In genomic region chr7:11343818-11344413, GRCh38 we compare ENCODE assay signal across 8 cellular contexts.
A peak's percentile ranks its signal among the peaks of the same experiment; 100 is the strongest.
DNase-seq lines count a peak whose midpoint lies in the region; ATAC-seq and TF ChIP-seq lines count a peak whose summit lies in the region.

No MANE protein-coding gene starts in this region.

- peaks cover 8% of the 10 kb centered on the region; the same call in 1 of the 2 replicates for H3K27me3 ChIP-seq in HAP-1 (ENCODE audit: low read depth)

- DNase-seq in Daoy (ENCODE audit: low read depth), result peak; percentile 12
- peak; percentile 22 to 36 for DNase-seq in HAP-1 (ENCODE audit: low spot score in 2 of 2)
- peak; percentile 9 for DNase-seq in NCI-H226
- DNase-seq in astrocyte of the spinal cord (ENCODE audit: low read depth, low spot score), result peak; percentile 55
- peak; percentile 62 for DNase-seq in left kidney (ENCODE audit: low read depth, low spot score)
- DNase-seq in posterior vena cava (ENCODE audit: low spot score), result no peak

- no peak overlapping the region for H3K4me3 ChIP-seq in HAP-1
- H3K4me3 ChIP-seq in astrocyte of the spinal cord (ENCODE audit: low read depth, low read length), result no peak overlapping the region

- in situ Hi-C loops in HAP-1 (cut with MboI; ENCODE audit: low sequenced_read_pairs) (no loop called here), astrocyte of the spinal cord (cut with HindIII; ENCODE audit: low sequenced_read_pairs) (no loop called here)

- peak; percentile 55 for TF ChIP-seq CTCF in astrocyte of the spinal cord (IDR thresholded peaks at IDR 0.05; ENCODE audit: low read depth, low read length)

- no peaks in the 10 kb centered on the region for H3K36me3 ChIP-seq in HAP-1 (replicated peaks)

- ATAC-seq in HG03196 (IDR thresholded peaks at IDR 0.05; ENCODE audit: unreplicated experiment) (no peak), GM18873 (IDR thresholded peaks at IDR 0.05; ENCODE audit: low FRiP score, unreplicated experiment) (no peak)

- peaks cover 13% of the 10 kb centered on the region for H3K4me1 ChIP-seq in HAP-1

- intact Hi-C loops in posterior vena cava (cut with DNase I), result no loop called here

- H3K9me3 ChIP-seq in HAP-1, result no peaks in the 10 kb centered on the region
